In genomic region chr10:109922353-109922975, GRCh38 we compare ENCODE assay signal across 3 cellular contexts.
TF ChIP-seq lines count a peak whose summit lies in the region.

No MANE protein-coding gene starts in this region.

TF ChIP-seq in H1, 55 proteins besides CTCF, POLR2A, EP300 and RAD21:
- TF ChIP-seq PHF8 (conservative IDR thresholded peaks at IDR 0.05; ENCODE audit: low read depth, low read length) = no peak
- no peak for TF ChIP-seq MAFK (IDR thresholded peaks at IDR 0.05; ENCODE audit: low read depth, low read length)
- TF ChIP-seq JUND (IDR thresholded peaks at IDR 0.05; ENCODE audit: low read length) = no peak
- TF ChIP-seq SIRT6 (IDR thresholded peaks at IDR 0.05; ENCODE audit: low read length) = no peak
TF ChIP-seq in H1: peak in this region for 0.

TF ChIP-seq in neural cell, 6 proteins besides CTCF, POLR2A, EP300 and RAD21:
- no peak for TF ChIP-seq EZH2 (IDR thresholded peaks at IDR 0.05; ENCODE audit: borderline replicate concordance, insufficient read depth, low read length, poor library complexity, severe bottlenecking)
- no peak for TF ChIP-seq MXI1 (conservative IDR thresholded peaks at IDR 0.05; ENCODE audit: poor library complexity, severe bottlenecking)
- no peak for TF ChIP-seq REST (IDR thresholded peaks at IDR 0.05; ENCODE audit: borderline replicate concordance)
- no peak for TF ChIP-seq TAF1 (IDR thresholded peaks at IDR 0.05; ENCODE audit: low read depth)
- TF ChIP-seq SMC3 (conservative IDR thresholded peaks at IDR 0.05; ENCODE audit: poor library complexity) = no peak
- TF ChIP-seq POLR2AphosphoS5 (IDR thresholded peaks at IDR 0.05) = no peak

TF ChIP-seq in GM12891, 5 proteins besides CTCF, POLR2A, EP300 and RAD21:
- no peak for TF ChIP-seq SPI1 (IDR thresholded peaks at IDR 0.05; ENCODE audit: low read depth, low read length)
- TF ChIP-seq POLR2AphosphoS5 (IDR thresholded peaks at IDR 0.05; ENCODE audit: low read depth, low read length) = no peak
- no peak for TF ChIP-seq POU2F2 (IDR thresholded peaks at IDR 0.05; ENCODE audit: low read depth, low read length)
- TF ChIP-seq TAF1 (IDR thresholded peaks at IDR 0.05; ENCODE audit: low read depth, low read length) = no peak
- no peak for TF ChIP-seq PAX5 (IDR thresholded peaks at IDR 0.05; ENCODE audit: insufficient read depth, low read length, severe bottlenecking)
